18 cellular contexts compared by ENCODE assay signal in the genomic region with DNA sequence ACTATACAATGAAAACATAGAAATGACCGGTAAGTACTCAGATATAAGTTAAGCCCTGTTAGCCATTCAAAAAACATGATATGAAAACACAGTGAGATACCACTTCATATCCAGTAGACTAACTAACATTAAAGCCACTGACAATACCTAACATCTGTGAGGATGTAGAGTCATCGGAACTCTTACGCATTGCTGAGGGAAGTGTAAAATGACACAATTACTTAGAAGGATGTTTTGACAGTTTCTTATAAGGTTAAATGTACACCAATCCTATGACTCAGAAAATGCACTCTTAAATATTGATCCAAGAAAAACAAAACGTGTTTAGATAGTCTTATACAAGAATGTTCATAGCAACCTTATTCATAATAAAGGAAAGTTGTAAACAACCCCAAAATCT.
DNase-seq lines count a peak whose midpoint lies in the region; ATAC-seq and TF ChIP-seq lines count a peak whose summit lies in the region.
"Had no signal": no experiment of that assay in that cellular context is flagged by ENCODE, and none has a peak within 500 bp of the region (broad histone marks: within the 10 kb centered on the region; RNA-seq: fewer than 3 reads in every experiment).

No MANE protein-coding gene starts in this region.

- H3K27me3 ChIP-seq in uterus = no peaks in the 10 kb centered on the region

- no peaks in the 10 kb centered on the region for H3K36me3 ChIP-seq in uterus

- in situ Hi-C loops in astrocyte of the spinal cord (cut with HindIII; ENCODE audit: low sequenced_read_pairs) = no loop called here

- no peak for TF ChIP-seq POLR2A in uterus (IDR thresholded peaks at IDR 0.05)

- H3K36me3 Mint-ChIP-seq in activated CD4-positive, alpha-beta T cell treated with anti-CD3 and anti-CD28 coated beads for 36 hours (ENCODE audit: low read depth) = peaks cover 6% of the 10 kb centered on the region
- H3K36me3 Mint-ChIP-seq: CD14-positive monocyte had no signal

- DNase-seq in activated CD4-positive, alpha-beta T cell treated with anti-CD3 and anti-CD28 coated beads for 36 hours = no peak
- DNase-seq in activated CD4-positive, alpha-beta T cell treated with anti-CD3 and anti-CD28 coated beads for 1 hour = no peak
- peak; percentile 1 for DNase-seq in RPMI7951 (ENCODE audit: low read depth)
- peak; percentile 50 for DNase-seq in astrocyte of the spinal cord (ENCODE audit: low read depth, low spot score)
- no peak for DNase-seq in uterus
- DNase-seq in stimulated activated CD4-positive, alpha-beta T cell treated with anti-CD3 and anti-CD28 coated beads, Interleukin-4, amount 100 ng/mL, for 24 hours = no peak
- DNase-seq in stimulated activated naive CD8-positive, alpha-beta T cell treated with anti-CD3 and anti-CD28 coated beads, Interleukin-15, amount 100 ng/mL, for 72 hours = no peak
- DNase-seq: CD8-positive, alpha-beta T cell; COR-L47; DMS153; DND-41; GF-D8; HCEC 1CT; HFFc6 had no signal

- peak; percentile 39 for ATAC-seq in activated CD4-positive, alpha-beta T cell treated with anti-CD3 and anti-CD28 coated beads for 36 hours
- peak; percentile 51 for ATAC-seq in esophagus mucosa
- ATAC-seq in stimulated activated naive CD8-positive, alpha-beta T cell treated with anti-CD3 and anti-CD28 coated beads, Interleukin-15, amount 100 ng/mL, for 72 hours = no peak
- ATAC-seq: CD8-positive, alpha-beta T cell had no signal

- no peak overlapping the region for H3K4me3 Mint-ChIP-seq in activated CD4-positive, alpha-beta T cell treated with anti-CD3 and anti-CD28 coated beads for 36 hours
- no peak overlapping the region for H3K4me3 Mint-ChIP-seq in stimulated activated naive CD8-positive, alpha-beta T cell treated with anti-CD3 and anti-CD28 coated beads, Interleukin-15, amount 100 ng/mL, for 72 hours
- H3K4me3 Mint-ChIP-seq: CD14-positive monocyte; CD8-positive, alpha-beta T cell; HFFc6 had no signal

- TF ChIP-seq CTCF in astrocyte of the spinal cord (IDR thresholded peaks at IDR 0.05; ENCODE audit: low read depth, low read length) (no peak), uterus (IDR thresholded peaks at IDR 0.05) (no peak)

- H3K27ac ChIP-seq in uterus = no peak overlapping the region
- H3K27ac ChIP-seq: 22Rv1, HL-60 had no signal

- H3K4me3 ChIP-seq in astrocyte of the spinal cord (ENCODE audit: low read depth, low read length) (no peak overlapping the region), uterus (no peak overlapping the region)

- CTCF ChIA-PET in activated CD4-positive, alpha-beta T cell treated with anti-CD3 and anti-CD28 coated beads for 36 hours (lab: Charles Lee) = no interaction called here

- no peaks in the 10 kb centered on the region for H3K4me1 ChIP-seq in uterus

- intact Hi-C loops in activated CD4-positive, alpha-beta T cell treated with anti-CD3 and anti-CD28 coated beads for 36 hours (cut with DNase I, micrococcal nuclease) = no loop called here
- intact Hi-C loops in uterus (cut with DNase I; ENCODE audit: low total_unique reads) = no loop called here

- H3K9me3 ChIP-seq in uterus = no peaks in the 10 kb centered on the region

- POLR2A ChIA-PET in activated CD4-positive, alpha-beta T cell treated with anti-CD3 and anti-CD28 coated beads for 36 hours (lab: Charles Lee) = no interaction called here

- H3K27me3 Mint-ChIP-seq in activated CD4-positive, alpha-beta T cell treated with anti-CD3 and anti-CD28 coated beads for 36 hours = no peaks in the 10 kb centered on the region
- no peaks in the 10 kb centered on the region for H3K27me3 Mint-ChIP-seq in stimulated activated naive CD8-positive, alpha-beta T cell treated with anti-CD3 and anti-CD28 coated beads, Interleukin-15, amount 100 ng/mL, for 72 hours

- H3K4me1 Mint-ChIP-seq in activated CD4-positive, alpha-beta T cell treated with anti-CD3 and anti-CD28 coated beads for 36 hours = peaks cover 3% of the 10 kb centered on the region
- H3K4me1 Mint-ChIP-seq in stimulated activated naive CD8-positive, alpha-beta T cell treated with anti-CD3 and anti-CD28 coated beads, Interleukin-15, amount 100 ng/mL, for 72 hours = peaks cover 4% of the 10 kb centered on the region
- H3K4me1 Mint-ChIP-seq: CD14-positive monocyte had no signal

- H3K27ac Mint-ChIP-seq in activated CD4-positive, alpha-beta T cell treated with anti-CD3 and anti-CD28 coated beads for 36 hours = no peak overlapping the region
- H3K27ac Mint-ChIP-seq in stimulated activated naive CD8-positive, alpha-beta T cell treated with anti-CD3 and anti-CD28 coated beads, Interleukin-15, amount 100 ng/mL, for 72 hours = no peak overlapping the region
- H3K27ac Mint-ChIP-seq: CD14-positive monocyte; CD8-positive, alpha-beta T cell; HFFc6 had no signal

- peaks cover 17% of the 10 kb centered on the region for H3K9me3 Mint-ChIP-seq in activated CD4-positive, alpha-beta T cell treated with anti-CD3 and anti-CD28 coated beads for 36 hours (ENCODE audit: low read depth)
- peaks cover 19 to 21% of the 10 kb centered on the region in 2 donors for H3K9me3 Mint-ChIP-seq in stimulated activated naive CD8-positive, alpha-beta T cell treated with anti-CD3 and anti-CD28 coated beads, Interleukin-15, amount 100 ng/mL, for 72 hours

Comparison
In these comparisons a context has a peak if more than half of its experiments do, and no peak if none do; other contexts are left out.
1. DNase-seq: peak in RPMI7951 (single experiment) and astrocyte of the spinal cord (single experiment); none in activated CD4-positive, alpha-beta T cell treated with anti-CD3 and anti-CD28 coated beads for 36 hours (single experiment), activated CD4-positive, alpha-beta T cell treated with anti-CD3 and anti-CD28 coated beads for 1 hour (single experiment), uterus (0 of 2), stimulated activated CD4-positive, alpha-beta T cell treated with anti-CD3 and anti-CD28 coated beads, Interleukin-4, amount 100 ng/mL, for 24 hours (single experiment) and stimulated activated naive CD8-positive, alpha-beta T cell treated with anti-CD3 and anti-CD28 coated beads, Interleukin-15, amount 100 ng/mL, for 72 hours (0 of 2).